In genomic region chr7:149827089-149827981, GRCh38 we compare ENCODE assay signal across 1 cellular context.
TF ChIP-seq lines count a peak whose summit lies in the region.

No MANE protein-coding gene starts in this region.

TF ChIP-seq in K562, 482 proteins besides CTCF, POLR2A, EP300 and RAD21:
- peak; percentile 96 for TF ChIP-seq NFIC (IDR thresholded peaks at IDR 0.05)
- TF ChIP-seq EGR1 (conservative IDR thresholded peaks at IDR 0.05), result peak; percentile 78
- no peak for TF ChIP-seq ZFP30 (CRISPR knock-in tag; IDR thresholded peaks at IDR 0.05; ENCODE audit: borderline replicate concordance)
- peak; percentile 6; the same call in 1 of the 2 replicates for TF ChIP-seq TAL1 (IDR thresholded peaks at IDR 0.05)
- TF ChIP-seq CBFA2T3 (IDR thresholded peaks at IDR 0.05), result peak; percentile 66
- no peak for TF ChIP-seq BMI1 (IDR thresholded peaks at IDR 0.05; ENCODE audit: low read length)
- peak; percentile 12; the same call in 1 of the 2 replicates for TF ChIP-seq ZNF263 (CRISPR knock-in tag; IDR thresholded peaks at IDR 0.05; ENCODE audit: borderline replicate concordance)
- TF ChIP-seq ARID1B (IDR thresholded peaks at IDR 0.05), result peak; percentile 31; the same call in 1 of the 2 replicates
- TF ChIP-seq CBFA2T2 (conservative IDR thresholded peaks at IDR 0.05), result 0 out of 2 replicates have a peak, but pooled peaks have one; percentile 3
- 0 out of 2 replicates have a peak, but pooled peaks have one; percentile 24 for TF ChIP-seq ZNF511 (CRISPR knock-in tag; IDR thresholded peaks at IDR 0.05)
- no peak for TF ChIP-seq DACH1 (IDR thresholded peaks at IDR 0.05; ENCODE audit: partially characterized antibody)
- TF ChIP-seq, protein P1, sequence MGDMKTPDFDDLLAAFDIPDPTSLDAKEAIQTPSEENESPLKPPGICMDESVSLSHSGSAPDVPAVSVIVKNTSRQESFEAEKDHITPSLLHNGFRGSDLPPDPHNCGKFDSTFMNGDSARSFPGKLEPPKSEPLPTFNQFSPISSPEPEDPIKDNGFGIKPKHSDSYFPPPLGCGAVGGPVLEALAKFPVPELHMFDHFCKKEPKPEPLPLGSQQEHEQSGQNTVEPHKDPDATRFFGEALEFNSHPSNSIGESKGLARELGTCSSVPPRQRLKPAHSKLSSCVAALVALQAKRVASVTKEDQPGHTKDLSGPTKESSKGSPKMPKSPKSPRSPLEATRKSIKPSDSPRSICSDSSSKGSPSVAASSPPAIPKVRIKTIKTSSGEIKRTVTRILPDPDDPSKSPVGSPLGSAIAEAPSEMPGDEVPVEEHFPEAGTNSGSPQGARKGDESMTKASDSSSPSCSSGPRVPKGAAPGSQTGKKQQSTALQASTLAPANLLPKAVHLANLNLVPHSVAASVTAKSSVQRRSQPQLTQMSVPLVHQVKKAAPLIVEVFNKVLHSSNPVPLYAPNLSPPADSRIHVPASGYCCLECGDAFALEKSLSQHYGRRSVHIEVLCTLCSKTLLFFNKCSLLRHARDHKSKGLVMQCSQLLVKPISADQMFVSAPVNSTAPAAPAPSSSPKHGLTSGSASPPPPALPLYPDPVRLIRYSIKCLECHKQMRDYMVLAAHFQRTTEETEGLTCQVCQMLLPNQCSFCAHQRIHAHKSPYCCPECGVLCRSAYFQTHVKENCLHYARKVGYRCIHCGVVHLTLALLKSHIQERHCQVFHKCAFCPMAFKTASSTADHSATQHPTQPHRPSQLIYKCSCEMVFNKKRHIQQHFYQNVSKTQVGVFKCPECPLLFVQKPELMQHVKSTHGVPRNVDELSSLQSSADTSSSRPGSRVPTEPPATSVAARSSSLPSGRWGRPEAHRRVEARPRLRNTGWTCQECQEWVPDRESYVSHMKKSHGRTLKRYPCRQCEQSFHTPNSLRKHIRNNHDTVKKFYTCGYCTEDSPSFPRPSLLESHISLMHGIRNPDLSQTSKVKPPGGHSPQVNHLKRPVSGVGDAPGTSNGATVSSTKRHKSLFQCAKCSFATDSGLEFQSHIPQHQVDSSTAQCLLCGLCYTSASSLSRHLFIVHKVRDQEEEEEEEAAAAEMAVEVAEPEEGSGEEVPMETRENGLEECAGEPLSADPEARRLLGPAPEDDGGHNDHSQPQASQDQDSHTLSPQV (IDR thresholded peaks at IDR 0.05), result no peak
- TF ChIP-seq ELF4 (CRISPR knock-in tag; IDR thresholded peaks at IDR 0.05), result no peak
- TF ChIP-seq MYNN (IDR thresholded peaks at IDR 0.05), result 0 out of 2 replicates have a peak, but pooled peaks have one; percentile 43
- TF ChIP-seq MYNN (CRISPR knock-in tag; IDR thresholded peaks at IDR 0.05), result no peak
TF ChIP-seq in K562: peak in this region for 9.
